ENCODE assay signal across 8 cellular contexts in the genomic region with DNA sequence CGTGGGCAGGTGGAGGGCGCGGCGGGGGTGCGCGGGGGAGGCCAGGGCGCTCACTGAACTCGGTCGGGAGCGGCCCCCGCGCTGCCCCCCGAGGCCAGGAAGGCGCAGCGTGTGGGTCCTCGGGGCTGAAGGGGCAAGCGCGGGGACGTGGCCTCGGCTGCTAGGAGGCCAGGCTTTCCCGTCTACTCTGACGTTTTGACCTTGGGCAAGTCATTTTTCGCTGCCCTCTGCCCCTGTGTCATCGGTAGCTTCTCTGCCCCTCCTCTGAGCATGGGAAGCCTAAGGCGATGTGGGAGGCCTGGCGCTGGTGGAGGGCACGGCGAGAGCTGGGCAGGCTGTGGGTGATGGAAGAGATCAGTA. TPM values are rescaled to one million over a fixed set of nuclear protein-coding genes. Genes with fewer than 3 reads are reported as not detected.
DNase-seq lines count a peak whose midpoint lies in the region; ATAC-seq and TF ChIP-seq lines count a peak whose summit lies in the region.

No MANE protein-coding gene starts in this region.

- H3K27ac Mint-ChIP-seq in activated naive CD8-positive, alpha-beta T cell treated with anti-CD3 and anti-CD28 coated beads, Interleukin-2, amount 10 ng/mL, durations not matched to agents 7 days and 5 days: peak overlapping the region; percentile 77

- no peaks in the 10 kb centered on the region for H3K9me3 Mint-ChIP-seq in activated naive CD8-positive, alpha-beta T cell treated with anti-CD3 and anti-CD28 coated beads, Interleukin-2, amount 10 ng/mL, durations not matched to agents 7 days and 5 days

- peaks cover 27% of the 10 kb centered on the region for H3K36me3 Mint-ChIP-seq in activated naive CD8-positive, alpha-beta T cell treated with anti-CD3 and anti-CD28 coated beads, Interleukin-2, amount 10 ng/mL, durations not matched to agents 7 days and 5 days

- ATAC-seq in GM21529 (IDR thresholded peaks at IDR 0.05; ENCODE audit: unreplicated experiment): peak; percentile 6
- peak; percentile 2 for ATAC-seq in activated naive CD8-positive, alpha-beta T cell treated with anti-CD3 and anti-CD28 coated beads, Interleukin-2, amount 10 ng/mL, durations not matched to agents 7 days and 5 days (ENCODE audit: low read depth)
- ATAC-seq in HG03196 (IDR thresholded peaks at IDR 0.05; ENCODE audit: unreplicated experiment): no peak

- H3K27me3 Mint-ChIP-seq in activated naive CD8-positive, alpha-beta T cell treated with anti-CD3 and anti-CD28 coated beads, Interleukin-2, amount 10 ng/mL, durations not matched to agents 7 days and 5 days: no peaks in the 10 kb centered on the region

- peak overlapping the region; percentile 96 for H3K4me3 Mint-ChIP-seq in activated naive CD8-positive, alpha-beta T cell treated with anti-CD3 and anti-CD28 coated beads, Interleukin-2, amount 10 ng/mL, durations not matched to agents 7 days and 5 days

- TF ChIP-seq CTCF in LNCaP clone FGC (IDR thresholded peaks at IDR 0.05; ENCODE audit: control insufficient read depth, extremely low read depth, insufficient read depth): no peak

- POLR2A ChIA-PET in activated naive CD8-positive, alpha-beta T cell treated with anti-CD3 and anti-CD28 coated beads, Interleukin-2, amount 10 ng/mL, durations not matched to agents 7 days and 5 days (lab: Charles Lee): interaction anchor here (0.5 to 2.0 kb wide), 10 partner anchors 11 to 442 kb away, joined by 3 to 16 read pairs (median 4); a partner anchor contains a TSS

- DNase-seq in COLO668 (lab: John Stamatoyannopoulos, UW; ENCODE audit: unreplicated experiment) (peak; percentile 14), LNCaP clone FGC (ENCODE audit: low read depth) (no peak), iPS-NIHi11 (ENCODE audit: low spot score) (peak; percentile 48), GM19240 (ENCODE audit: insufficient read length, low spot score) (no peak)
- DNase-seq in activated naive CD8-positive, alpha-beta T cell treated with anti-CD3 and anti-CD28 coated beads, Interleukin-2, amount 10 ng/mL, durations not matched to agents 7 days and 5 days: no peak
- peak; percentile 8 to 24 for DNase-seq in stimulated activated CD4-positive, alpha-beta T cell treated with anti-CD3 and anti-CD28 coated beads, Interleukin-4, amount 100 ng/mL, for 4 hours

- peaks cover 37% of the 10 kb centered on the region for H3K4me1 Mint-ChIP-seq in activated naive CD8-positive, alpha-beta T cell treated with anti-CD3 and anti-CD28 coated beads, Interleukin-2, amount 10 ng/mL, durations not matched to agents 7 days and 5 days

- H3K4me3 ChIP-seq in LNCaP clone FGC (ENCODE audit: low read depth, low read length): peak overlapping the region; percentile 79

RNA-seq across cellular contexts. Expression of a gene that starts 0.5 kb away (rescaled TPM):
- 10 to 100 TPM; 71.6 to 72.9 TPM for total RNA-seq in activated naive CD8-positive, alpha-beta T cell treated with anti-CD3 and anti-CD28 coated beads, Interleukin-2, amount 10 ng/mL, durations not matched to agents 7 days and 5 days

RNA-seq across cellular contexts. Expression of a gene that starts 0.8 kb away (rescaled TPM):
- total RNA-seq in activated naive CD8-positive, alpha-beta T cell treated with anti-CD3 and anti-CD28 coated beads, Interleukin-2, amount 10 ng/mL, durations not matched to agents 7 days and 5 days: 1 to 10 TPM; 6.2 to 6.3 TPM

Comparison
In these comparisons a context has a peak if more than half of its experiments do, and no peak if none do; other contexts are left out.
1. DNase-seq: peak in COLO668 (single experiment), iPS-NIHi11 (single experiment) and stimulated activated CD4-positive, alpha-beta T cell treated with anti-CD3 and anti-CD28 coated beads, Interleukin-4, amount 100 ng/mL, for 4 hours (2 of 2); none in LNCaP clone FGC (single experiment), activated naive CD8-positive, alpha-beta T cell treated with anti-CD3 and anti-CD28 coated beads, Interleukin-2, amount 10 ng/mL, durations not matched to agents 7 days and 5 days (single experiment) and GM19240 (single experiment).